ENCODE assay signal across 11 cellular contexts in genomic region chr12:109803678-109804077, GRCh38.
"Had no signal": no experiment of that assay in that cellular context is flagged by ENCODE, and none has a peak within 500 bp of the region (broad histone marks: within the 10 kb centered on the region; RNA-seq: fewer than 3 reads in every experiment).

No MANE protein-coding gene starts in this region.

- H2AFZ ChIP-seq: GM23248, GM23338 had no signal

- DNase-seq: GM23248, GOT3, H7, H9, HCEC 1CT, HFFc6 had no signal

- FAIRE-seq: H1, H54 had no signal

- H3K4me3 ChIP-seq: GM23248, GM23338, HAP-1 had no signal

- H3K4me1 ChIP-seq: HAP-1 had no signal

- H3K9ac ChIP-seq: GM23248 had no signal

- H3K27ac ChIP-seq: GM23248 had no signal

- H3K9me3 ChIP-seq: HAP-1 had no signal

- H3K36me3 ChIP-seq: HAP-1 had no signal

- ATAC-seq: GM23338, HCT116 had no signal

- H3K4me2 ChIP-seq: GM23338 had no signal
